14 cellular contexts compared by ENCODE assay signal in genomic region chr5:102856374-102856748, GRCh38.
DNase-seq lines count a peak whose midpoint lies in the region; ATAC-seq and TF ChIP-seq lines count a peak whose summit lies in the region.
"Had no signal": no experiment of that assay in that cellular context is flagged by ENCODE, and none has a peak within 500 bp of the region (broad histone marks: within the 10 kb centered on the region; RNA-seq: fewer than 3 reads in every experiment).

No MANE protein-coding gene starts in this region.

- H3K27ac Mint-ChIP-seq in immature natural killer cell = peak overlapping the region; percentile 85 to 95 (median 90)
- no peak overlapping the region for H3K27ac Mint-ChIP-seq in GM23338

- H3K27ac ChIP-seq in brain microvascular endothelial cell (no peak overlapping the region), vagina (peak overlapping the region; percentile 57), GM23338 (ENCODE audit: low read depth) (no peak overlapping the region)
- H3K27ac ChIP-seq: colonic mucosa had no signal

- H3K79me2 ChIP-seq in GM23338 (replicated peaks; ENCODE audit: insufficient read depth) = no peaks in the 10 kb centered on the region

- TF ChIP-seq CTCF in brain microvascular endothelial cell (IDR thresholded peaks at IDR 0.05; ENCODE audit: low read depth, low read length, missing control alignments) (no peak), vagina (IDR thresholded peaks at IDR 0.05) (no peak), GM23338 (conservative IDR thresholded peaks at IDR 0.05; ENCODE audit: low read depth in 2 of 2) (no peak)

- H3K4me1 Mint-ChIP-seq in immature natural killer cell (peaks cover 75 to 85% of the 10 kb centered on the region in 2 donors), GM23338 (peaks cover 11% of the 10 kb centered on the region)

- no peak overlapping the region for H3K4me2 ChIP-seq in GM23338

- H3K36me3 ChIP-seq in brain microvascular endothelial cell (replicated peaks) (no peaks in the 10 kb centered on the region), vagina (no peaks in the 10 kb centered on the region), HAP-1 (replicated peaks) (no peaks in the 10 kb centered on the region), GM23338 (ENCODE audit: insufficient read depth) (no peaks in the 10 kb centered on the region)
- H3K36me3 ChIP-seq: colonic mucosa, stomach had no signal

- in situ Hi-C loops in brain microvascular endothelial cell (cut with HindIII; ENCODE audit: low pct_ligation_motif_present, low sequenced_read_pairs) (no loop called here), HAP-1 (cut with MboI; ENCODE audit: low sequenced_read_pairs) (no loop called here)

- H3F3A ChIP-seq in GM23338 (replicated peaks; ENCODE audit: low read depth) = no peaks in the 10 kb centered on the region

- DNase-seq in brain microvascular endothelial cell (peak; percentile 9), immature natural killer cell (no peak), vagina (ENCODE audit: extremely low spot score in 2 of 2) (no peak), HAP-1 (ENCODE audit: low spot score in 2 of 2) (no peak), GM23338 (ENCODE audit: low spot score) (no peak)
- no peak for DNase-seq in stimulated activated CD4-positive, alpha-beta T cell treated with anti-CD3 and anti-CD28 coated beads, Interleukin-4, amount 100 ng/mL, for 24 hours
- DNase-seq: activated CD4-positive, alpha-beta T cell treated with anti-CD3 and anti-CD28 coated beads, Interleukin-2, amount 50 U/mL, for 4 hours; activated gamma-delta T cell treated with Interleukin-2 at 50 U/mL for 16 hours; colonic mucosa; DMS153; head of caudate nucleus; NCI-H2171; stomach had no signal

- H3K4me3 ChIP-seq in brain microvascular endothelial cell (ENCODE audit: low read depth, low read length) = no peak overlapping the region
- no peak overlapping the region for H3K4me3 ChIP-seq in vagina
- no peak overlapping the region for H3K4me3 ChIP-seq in HAP-1
- no peak overlapping the region for H3K4me3 ChIP-seq in GM23338
- H3K4me3 ChIP-seq: colonic mucosa, stomach had no signal

- H3K9me3 Mint-ChIP-seq in immature natural killer cell = no peaks in the 10 kb centered on the region
- H3K9me3 Mint-ChIP-seq in GM23338 = no peaks in the 10 kb centered on the region

- no peak overlapping the region for H2AFZ ChIP-seq in GM23338

- H3K9me3 ChIP-seq in vagina (no peaks in the 10 kb centered on the region), HAP-1 (no peaks in the 10 kb centered on the region)
- H3K9me3 ChIP-seq: colonic mucosa, stomach had no signal

- no peaks in the 10 kb centered on the region for H3K36me3 Mint-ChIP-seq in immature natural killer cell
- no peaks in the 10 kb centered on the region for H3K36me3 Mint-ChIP-seq in GM23338 (ENCODE audit: low read depth)

- no peaks in the 10 kb centered on the region for H4K20me1 ChIP-seq in GM23338 (replicated peaks; ENCODE audit: insufficient read depth)

- intact Hi-C loops in vagina (cut with DNase I) = no loop called here

- H3K27me3 ChIP-seq in brain microvascular endothelial cell (replicated peaks) (no peaks in the 10 kb centered on the region), vagina (no peaks in the 10 kb centered on the region), HAP-1 (ENCODE audit: low read depth) (no peaks in the 10 kb centered on the region), GM23338 (ENCODE audit: insufficient read depth) (no peaks in the 10 kb centered on the region)
- H3K27me3 ChIP-seq: colonic mucosa, stomach had no signal

- no peaks in the 10 kb centered on the region for H3K9me2 ChIP-seq in GM23338 (ENCODE audit: insufficient read depth)

- no peak for TF ChIP-seq POLR2A in vagina (IDR thresholded peaks at IDR 0.05)

- no peaks in the 10 kb centered on the region for H3K27me3 Mint-ChIP-seq in immature natural killer cell (ENCODE audit: low read depth in 3 of 3)
- no peaks in the 10 kb centered on the region for H3K27me3 Mint-ChIP-seq in GM23338 (ENCODE audit: insufficient read depth, low read depth, poor library complexity)

- H3K4me3 Mint-ChIP-seq in immature natural killer cell (peak overlapping the region; percentile 73 to 86 (median 84)), GM23338 (no peak overlapping the region)

- peaks cover 10% of the 10 kb centered on the region for H3K4me1 ChIP-seq in vagina
- no peaks in the 10 kb centered on the region for H3K4me1 ChIP-seq in HAP-1
- H3K4me1 ChIP-seq in GM23338 (ENCODE audit: insufficient read depth) = peaks cover 7% of the 10 kb centered on the region
- H3K4me1 ChIP-seq: colonic mucosa had no signal

- peak; percentile 7 for ATAC-seq in HG03460 (IDR thresholded peaks at IDR 0.05; ENCODE audit: unreplicated experiment)
- no peak for ATAC-seq in GM23338

TF ChIP-seq in GM23338, 12 proteins besides CTCF, POLR2A, EP300 and RAD21:
- TF ChIP-seq ZNF331 (CRISPR knock-in tag; IDR thresholded peaks at IDR 0.05; ENCODE audit: low read depth) = no peak
- no peak for TF ChIP-seq NANOG (IDR thresholded peaks at IDR 0.05; ENCODE audit: borderline replicate concordance)
- no peak for TF ChIP-seq ZNF462 (CRISPR knock-in tag; IDR thresholded peaks at IDR 0.05)
- TF ChIP-seq EZH2phosphoT487 (IDR thresholded peaks at IDR 0.05; ENCODE audit: unreplicated experiment) = no peak
